In genomic region chr12:14952295-14952995, GRCh38 we compare ENCODE assay signal across 9 cellular contexts. TPM values are rescaled to one million over a fixed set of nuclear protein-coding genes. Genes with fewer than 3 reads are reported as not detected.
DNase-seq lines count a peak whose midpoint lies in the region; ATAC-seq and TF ChIP-seq lines count a peak whose summit lies in the region.
"Had no signal": no experiment of that assay in that cellular context is flagged by ENCODE, and none has a peak within 500 bp of the region (broad histone marks: within the 10 kb centered on the region; RNA-seq: fewer than 3 reads in every experiment).

No MANE protein-coding gene starts in this region.

- peaks cover 82% of the 10 kb centered on the region for H3K4me1 Mint-ChIP-seq in CD14-positive monocyte

- DNase-seq in CD14-positive monocyte (ENCODE audit: low spot score) (peak; percentile 73), RPMI7951 (ENCODE audit: low read depth) (peak; percentile 89), dermis microvascular lymphatic vessel endothelial cell (ENCODE audit: low read depth in 2 of 2) (peak; percentile 99 to 100), myocyte (ENCODE audit: low read depth) (peak; percentile 63), NCI-H69 (lab: John Stamatoyannopoulos, UW) (no peak), occipital lobe (lab: John Stamatoyannopoulos, UW) (no peak)

- H3K27ac Mint-ChIP-seq in CD14-positive monocyte = peak overlapping the region; percentile 90 to 99 (median 96)

- intact Hi-C loops in CD14-positive monocyte (cut with micrococcal nuclease) = loop anchor here in 1 of 2 donors (5.0 to 10.0 kb wide), 3 partner anchors 40 to 752 kb away; partner anchors contain the start of gene PLBD1

- peak overlapping the region in 1 of 2 donors; percentile 69 for H3K4me3 Mint-ChIP-seq in CD14-positive monocyte

- H3K36me3 Mint-ChIP-seq in CD14-positive monocyte = peaks cover 43 to 58% of the 10 kb centered on the region in 2 donors

- no peak for TF ChIP-seq CTCF in CD14-positive monocyte (IDR thresholded peaks at IDR 0.05)

- H3K9me3 Mint-ChIP-seq in CD14-positive monocyte = peaks cover 0 to 2% (median 0%) of the 10 kb centered on the region in 7 donors

- peak; percentile 64 for ATAC-seq in GM18873 (IDR thresholded peaks at IDR 0.05; ENCODE audit: low FRiP score, unreplicated experiment)
- peak; percentile 55 for ATAC-seq in HG03108 (IDR thresholded peaks at IDR 0.05; ENCODE audit: unreplicated experiment)

- H3K27me3 Mint-ChIP-seq in CD14-positive monocyte (ENCODE audit: low read depth in 3 of 3) = no peaks in the 10 kb centered on the region

RNA-seq across cellular contexts. Expression of gene ARHGDIB, which starts 9.0 kb away (rescaled TPM):
- polyA plus RNA-seq in CD14-positive monocyte = 1,000 to 10,000 TPM; 1,854 to 2,228 TPM
- total RNA-seq in RPMI7951 (2014; rRNA removed; shearing (Covaris generic)) = 128 and 175 TPM in 2 replicates
- total RNA-seq in dermis microvascular lymphatic vessel endothelial cell = 39.8 and 69.4 TPM in 2 replicates
- 0.47 TPM in 1 of 2 replicates, not detected in the other for total RNA-seq in myocyte
- 3.2 TPM for polyA plus RNA-seq in myocyte (2012)
- 5.8 TPM for total RNA-seq in occipital lobe

RNA-seq across cellular contexts. Expression of gene ERP27, which starts 14.1 kb away (rescaled TPM):
- 1 to 10 TPM; 2.5 TPM for polyA plus RNA-seq in CD14-positive monocyte
- 0.10 TPM in 1 of 2 replicates, not detected in the other for total RNA-seq in RPMI7951 (2014; rRNA removed; shearing (Covaris generic))
- total RNA-seq in dermis microvascular lymphatic vessel endothelial cell (0.13 TPM in 1 of 2 replicates, not detected in the other), myocyte (0.47 TPM in 1 of 2 replicates, not detected in the other), occipital lobe (not detected)
- not detected for polyA plus RNA-seq in myocyte (2012)

RNA-seq across cellular contexts. Expression of gene PDE6H, which starts 20.4 kb away (rescaled TPM):
- under 1 TPM in 1 of 2 donors, not detected in 1; 0.33 TPM for polyA plus RNA-seq in CD14-positive monocyte
- total RNA-seq in RPMI7951 (2014; rRNA removed; shearing (Covaris generic)) = not detected in 2 replicates
- total RNA-seq in dermis microvascular lymphatic vessel endothelial cell = not detected in 2 replicates
- not detected in 2 replicates for total RNA-seq in myocyte
- polyA plus RNA-seq in myocyte (2012) = not detected
- total RNA-seq in occipital lobe = not detected
- total RNA-seq: SK-MEL-5 had no signal

Comparison
In these comparisons a context has a peak if more than half of its experiments do, and no peak if none do; other contexts are left out.
1. DNase-seq: peak in CD14-positive monocyte (single experiment), RPMI7951 (single experiment), dermis microvascular lymphatic vessel endothelial cell (2 of 2) and myocyte (single experiment); none in NCI-H69 (single experiment) and occipital lobe (single experiment).